Comparison of ENCODE assay signal across 14 cellular contexts in the genomic region with DNA sequence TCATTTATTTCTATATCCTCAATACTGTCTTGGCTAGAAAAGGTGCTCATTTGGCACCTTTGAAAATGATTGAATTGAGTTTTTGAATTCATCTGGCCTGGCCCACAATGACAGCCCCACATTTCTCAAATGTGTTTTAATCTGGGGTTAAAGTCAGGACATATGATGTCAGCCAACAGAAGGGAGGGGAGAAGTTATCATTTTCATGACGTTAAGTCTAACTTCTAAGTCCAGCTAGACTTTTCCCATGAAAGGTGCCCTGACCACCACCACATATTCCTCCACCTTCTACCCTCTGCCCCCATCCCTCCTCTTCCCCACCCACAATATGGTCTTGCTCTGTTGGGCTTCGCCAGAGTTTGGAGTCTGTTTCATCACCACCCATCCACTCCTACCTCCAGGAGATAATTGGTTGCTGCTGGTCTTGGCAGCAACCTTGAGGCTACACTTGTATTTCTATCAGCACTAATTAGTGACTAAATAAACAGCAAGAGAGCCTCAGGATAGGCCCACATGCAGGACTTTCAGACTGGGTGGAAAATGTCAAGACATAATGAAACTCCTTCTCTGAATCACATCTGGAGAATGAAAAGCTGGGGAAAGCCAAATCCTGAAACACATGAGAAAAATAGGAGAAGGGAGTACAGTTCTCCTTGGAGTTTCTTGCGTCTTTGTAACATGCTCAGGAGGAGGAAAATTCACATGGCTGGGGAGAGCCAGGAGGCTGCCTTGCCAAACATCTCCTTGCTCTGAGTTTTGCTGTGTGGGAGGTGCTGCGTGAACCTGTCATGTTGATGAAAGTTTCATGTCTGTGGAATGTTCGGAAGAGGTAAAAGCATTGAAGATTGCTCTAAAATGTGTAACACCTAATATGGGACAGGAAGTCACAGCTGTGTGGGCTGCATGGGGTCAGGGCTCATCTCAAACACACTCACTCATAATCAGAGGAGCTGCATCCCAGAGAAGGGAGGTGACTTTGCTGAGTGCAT.
DNase-seq lines count a peak whose midpoint lies in the region; ATAC-seq and TF ChIP-seq lines count a peak whose summit lies in the region.
"Had no signal": no experiment of that assay in that cellular context is flagged by ENCODE, and none has a peak within 500 bp of the region (broad histone marks: within the 10 kb centered on the region; RNA-seq: fewer than 3 reads in every experiment).

No MANE protein-coding gene starts in this region.

- peaks cover 10% of the 10 kb centered on the region for H3K9me3 Mint-ChIP-seq in HFFc6
- peaks cover 14% of the 10 kb centered on the region for H3K9me3 Mint-ChIP-seq in activated T-helper 2 cell treated with anti-CD3 and anti-CD28 coated beads, Interferon-gamma antibody, Interleukin-2, Interleukin-4, amounts not matched to agents 10 μg/mL and 5 μg/mL and 100 μg/mL, durations not matched to agents 14 hours and 24 hours and 36 hours

- H3K27me3 Mint-ChIP-seq in HFFc6 (ENCODE audit: insufficient read depth), result peaks cover 16% of the 10 kb centered on the region
- H3K27me3 Mint-ChIP-seq in activated T-helper 2 cell treated with anti-CD3 and anti-CD28 coated beads, Interferon-gamma antibody, Interleukin-2, Interleukin-4, amounts not matched to agents 10 μg/mL and 5 μg/mL and 100 μg/mL, durations not matched to agents 14 hours and 24 hours and 36 hours (ENCODE audit: low read depth), result no peaks in the 10 kb centered on the region
- H3K27me3 Mint-ChIP-seq: central memory CD8-positive, alpha-beta T cell had no signal

- TF ChIP-seq POLR2A in testis (IDR thresholded peaks at IDR 0.05), result no peak

- H3K9me3 ChIP-seq in testis, result no peaks in the 10 kb centered on the region

- peaks cover 15% of the 10 kb centered on the region for H3K4me1 Mint-ChIP-seq in HFFc6 (ENCODE audit: low read depth)
- no peaks in the 10 kb centered on the region for H3K4me1 Mint-ChIP-seq in activated T-helper 2 cell treated with anti-CD3 and anti-CD28 coated beads, Interferon-gamma antibody, Interleukin-2, Interleukin-4, amounts not matched to agents 10 μg/mL and 5 μg/mL and 100 μg/mL, durations not matched to agents 14 hours and 24 hours and 36 hours (ENCODE audit: low read depth)
- H3K4me1 Mint-ChIP-seq: central memory CD8-positive, alpha-beta T cell had no signal

- no peak overlapping the region for H3K4me3 ChIP-seq in epithelial cell of esophagus (ENCODE audit: low read length)
- no peak overlapping the region for H3K4me3 ChIP-seq in testis

- no peaks in the 10 kb centered on the region; the same call in 1 of the 2 replicates for H3K36me3 Mint-ChIP-seq in HFFc6 (ENCODE audit: low read depth)
- H3K36me3 Mint-ChIP-seq in activated T-helper 2 cell treated with anti-CD3 and anti-CD28 coated beads, Interferon-gamma antibody, Interleukin-2, Interleukin-4, amounts not matched to agents 10 μg/mL and 5 μg/mL and 100 μg/mL, durations not matched to agents 14 hours and 24 hours and 36 hours (ENCODE audit: low read depth), result no peaks in the 10 kb centered on the region

- H3K27ac Mint-ChIP-seq in HFFc6, result no peak overlapping the region; the same call in 1 of the 2 replicates
- H3K27ac Mint-ChIP-seq in activated T-helper 2 cell treated with anti-CD3 and anti-CD28 coated beads, Interferon-gamma antibody, Interleukin-2, Interleukin-4, amounts not matched to agents 10 μg/mL and 5 μg/mL and 100 μg/mL, durations not matched to agents 14 hours and 24 hours and 36 hours, result no peak overlapping the region

- H3K27ac ChIP-seq in testis, result peak overlapping the region in 1 of 2 donors; percentile 21

- no peaks in the 10 kb centered on the region for H3K36me3 ChIP-seq in testis (ENCODE audit: low read depth, missing control alignments)

- H3K4me1 ChIP-seq in testis, result peaks cover 16% of the 10 kb centered on the region

- intact Hi-C loops in testis (cut with DNase I; ENCODE audit: low total_unique reads), result no loop called here
- intact Hi-C loops in activated T-helper 2 cell treated with anti-CD3 and anti-CD28 coated beads, Interferon-gamma antibody, Interleukin-2, Interleukin-4, amounts not matched to agents 10 μg/mL and 5 μg/mL and 100 μg/mL, durations not matched to agents 14 hours and 24 hours and 36 hours (cut with micrococcal nuclease), result no loop called here

- no peaks in the 10 kb centered on the region for H3K27me3 ChIP-seq in testis

- WGBS in testis, 2 donors, result 27 to 51% methylated on average over 5 of the region's 5 CpGs

- no peak for TF ChIP-seq CTCF in HFFc6 (IDR thresholded peaks at IDR 0.05)
- no peak for TF ChIP-seq CTCF in epithelial cell of esophagus (IDR thresholded peaks at IDR 0.05; ENCODE audit: insufficient read depth, low read depth, low read length, missing control alignments)
- TF ChIP-seq CTCF in testis (IDR thresholded peaks at IDR 0.05), result no peak

- ATAC-seq in SK-N-SH treated with all-trans-retinoic acid at 6 μM for 48 hours, result no peak

- no peak overlapping the region for H3K4me3 Mint-ChIP-seq in HFFc6
- H3K4me3 Mint-ChIP-seq in activated T-helper 2 cell treated with anti-CD3 and anti-CD28 coated beads, Interferon-gamma antibody, Interleukin-2, Interleukin-4, amounts not matched to agents 10 μg/mL and 5 μg/mL and 100 μg/mL, durations not matched to agents 14 hours and 24 hours and 36 hours (ENCODE audit: low read depth), result no peak overlapping the region
- H3K4me3 Mint-ChIP-seq: central memory CD8-positive, alpha-beta T cell; naive B cell had no signal

- peak; percentile 25 for DNase-seq in HFFc6
- DNase-seq in epithelial cell of esophagus (ENCODE audit: low read depth), result peak; percentile 56
- peak; percentile 39 for DNase-seq in kidney glomerular epithelial cell (lab: John Stamatoyannopoulos, UW)
- DNase-seq in testis, result peak; percentile 50
- DNase-seq in hepatic stellate cell (ENCODE audit: low spot score), result no peak
- no peak for DNase-seq in activated T-helper 2 cell treated with anti-CD3 and anti-CD28 coated beads, Interferon-gamma antibody, Interleukin-2, Interleukin-4, amounts not matched to agents 10 μg/mL and 5 μg/mL and 100 μg/mL, durations not matched to agents 14 hours and 24 hours and 36 hours (ENCODE audit: low spot score)
- DNase-seq: activated naive CD4-positive, alpha-beta T cell treated with Interleukin-2 at 50 U/mL for 16 hours; KBM-7; naive B cell; NCI-H1694 treated with DMSO at 0.1 percent for 48 hours; NCI-H748 treated with DMSO at 0.1 percent for 48 hours; substantia nigra had no signal

TF ChIP-seq in SK-N-SH treated with all-trans-retinoic acid at 6 μM for 48 hours, 23 proteins besides CTCF, POLR2A, EP300 and RAD21 (continues in another document):
- TF ChIP-seq SNAI2 (CRISPR knock-in tag; IDR thresholded peaks at IDR 0.05), result no peak
- TF ChIP-seq ZNF70 (CRISPR knock-in tag; IDR thresholded peaks at IDR 0.05), result no peak
- TF ChIP-seq OSR1 (CRISPR knock-in tag; IDR thresholded peaks at IDR 0.05), result no peak
- TF ChIP-seq ISL1 (CRISPR knock-in tag; IDR thresholded peaks at IDR 0.05), result no peak
- TF ChIP-seq PPARA (CRISPR knock-in tag; IDR thresholded peaks at IDR 0.05; ENCODE audit: borderline replicate concordance), result no peak
- TF ChIP-seq ZNF8 (CRISPR knock-in tag; IDR thresholded peaks at IDR 0.05), result no peak
- TF ChIP-seq GLIS3 (CRISPR knock-in tag; IDR thresholded peaks at IDR 0.05), result no peak
- no peak for TF ChIP-seq ZFP3 (CRISPR knock-in tag; IDR thresholded peaks at IDR 0.05)
- no peak for TF ChIP-seq ARNTL (CRISPR knock-in tag; IDR thresholded peaks at IDR 0.05; ENCODE audit: borderline replicate concordance, low read depth)
- TF ChIP-seq, protein P1, sequence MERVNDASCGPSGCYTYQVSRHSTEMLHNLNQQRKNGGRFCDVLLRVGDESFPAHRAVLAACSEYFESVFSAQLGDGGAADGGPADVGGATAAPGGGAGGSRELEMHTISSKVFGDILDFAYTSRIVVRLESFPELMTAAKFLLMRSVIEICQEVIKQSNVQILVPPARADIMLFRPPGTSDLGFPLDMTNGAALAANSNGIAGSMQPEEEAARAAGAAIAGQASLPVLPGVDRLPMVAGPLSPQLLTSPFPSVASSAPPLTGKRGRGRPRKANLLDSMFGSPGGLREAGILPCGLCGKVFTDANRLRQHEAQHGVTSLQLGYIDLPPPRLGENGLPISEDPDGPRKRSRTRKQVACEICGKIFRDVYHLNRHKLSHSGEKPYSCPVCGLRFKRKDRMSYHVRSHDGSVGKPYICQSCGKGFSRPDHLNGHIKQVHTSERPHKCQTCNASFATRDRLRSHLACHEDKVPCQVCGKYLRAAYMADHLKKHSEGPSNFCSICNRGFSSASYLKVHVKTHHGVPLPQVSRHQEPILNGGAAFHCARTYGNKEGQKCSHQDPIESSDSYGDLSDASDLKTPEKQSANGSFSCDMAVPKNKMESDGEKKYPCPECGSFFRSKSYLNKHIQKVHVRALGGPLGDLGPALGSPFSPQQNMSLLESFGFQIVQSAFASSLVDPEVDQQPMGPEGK (CRISPR knock-in tag; IDR thresholded peaks at IDR 0.05; ENCODE audit: borderline replicate concordance), result no peak
- TF ChIP-seq ESRRG (CRISPR knock-in tag; IDR thresholded peaks at IDR 0.05), result no peak
- TF ChIP-seq ZC3H10 (CRISPR knock-in tag; IDR thresholded peaks at IDR 0.05), result no peak
- TF ChIP-seq TCF4 (CRISPR knock-in tag; IDR thresholded peaks at IDR 0.05; ENCODE audit: borderline replicate concordance), result no peak
- TF ChIP-seq, protein P2, sequence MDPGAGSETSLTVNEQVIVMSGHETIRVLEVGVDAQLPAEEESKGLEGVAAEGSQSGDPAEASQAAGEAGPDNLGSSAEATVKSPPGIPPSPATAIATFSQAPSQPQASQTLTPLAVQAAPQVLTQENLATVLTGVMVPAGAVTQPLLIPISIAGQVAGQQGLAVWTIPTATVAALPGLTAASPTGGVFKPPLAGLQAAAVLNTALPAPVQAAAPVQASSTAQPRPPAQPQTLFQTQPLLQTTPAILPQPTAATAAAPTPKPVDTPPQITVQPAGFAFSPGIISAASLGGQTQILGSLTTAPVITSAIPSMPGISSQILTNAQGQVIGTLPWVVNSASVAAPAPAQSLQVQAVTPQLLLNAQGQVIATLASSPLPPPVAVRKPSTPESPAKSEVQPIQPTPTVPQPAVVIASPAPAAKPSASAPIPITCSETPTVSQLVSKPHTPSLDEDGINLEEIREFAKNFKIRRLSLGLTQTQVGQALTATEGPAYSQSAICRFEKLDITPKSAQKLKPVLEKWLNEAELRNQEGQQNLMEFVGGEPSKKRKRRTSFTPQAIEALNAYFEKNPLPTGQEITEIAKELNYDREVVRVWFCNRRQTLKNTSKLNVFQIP (CRISPR knock-in tag; IDR thresholded peaks at IDR 0.05; ENCODE audit: borderline replicate concordance, low read depth), result no peak

Comparison
In these comparisons a context has a peak if more than half of its experiments do, and no peak if none do; other contexts are left out.
1. DNase-seq: peak in HFFc6 (single experiment), epithelial cell of esophagus (single experiment), kidney glomerular epithelial cell (single experiment) and testis (single experiment); none in hepatic stellate cell (single experiment) and activated T-helper 2 cell treated with anti-CD3 and anti-CD28 coated beads, Interferon-gamma antibody, Interleukin-2, Interleukin-4, amounts not matched to agents 10 μg/mL and 5 μg/mL and 100 μg/mL, durations not matched to agents 14 hours and 24 hours and 36 hours (single experiment).